In genomic region chr20:48054051-48054450, GRCh38 we compare ENCODE assay signal across 8 cellular contexts.
"Had no signal": no experiment of that assay in that cellular context is flagged by ENCODE, and none has a peak within 500 bp of the region (broad histone marks: within the 10 kb centered on the region; RNA-seq: fewer than 3 reads in every experiment).

No MANE protein-coding gene starts in this region.

- H3K36me3 ChIP-seq: HAP-1 had no signal

- H3K9ac ChIP-seq: GM23248 had no signal

- H3K27ac Mint-ChIP-seq: HFFc6 had no signal

- H3K4me3 ChIP-seq: GM23248, HAP-1 had no signal

- DNase-seq: GM23248, GOT3, H7, HFFc6, IMR-90, KBM-7 had no signal

- H3K27ac ChIP-seq: GM23248, HL-60 had no signal

- H2AFZ ChIP-seq: GM23248 had no signal

- H3K4me3 Mint-ChIP-seq: HFFc6 had no signal
